Comparison of ENCODE assay signal across 18 cellular contexts in the genomic region with DNA sequence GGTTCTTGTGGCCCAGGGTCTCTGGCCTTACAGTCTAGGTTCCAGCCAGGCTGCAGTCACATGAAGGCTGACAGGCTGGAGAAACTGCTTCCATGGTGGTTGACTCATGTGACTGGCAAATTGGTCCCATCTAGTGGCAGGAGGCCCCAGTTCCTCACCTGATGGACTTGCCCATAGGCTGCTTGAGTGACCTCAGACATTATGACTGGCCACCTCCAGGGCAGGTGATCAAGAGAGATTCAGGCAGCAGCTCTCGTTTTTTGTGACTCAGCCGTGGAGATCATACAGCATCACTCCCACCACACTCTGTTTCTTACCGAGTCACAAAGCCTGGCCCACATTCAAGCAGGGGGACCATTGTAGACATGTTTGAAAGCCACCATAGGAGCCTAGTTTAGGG. TPM values are rescaled to one million over a fixed set of nuclear protein-coding genes. Genes with fewer than 3 reads are reported as not detected.
DNase-seq lines count a peak whose midpoint lies in the region; ATAC-seq and TF ChIP-seq lines count a peak whose summit lies in the region.
"Had no signal": no experiment of that assay in that cellular context is flagged by ENCODE, and none has a peak within 500 bp of the region (broad histone marks: within the 10 kb centered on the region; RNA-seq: fewer than 3 reads in every experiment).

No MANE protein-coding gene starts in this region.

- intact Hi-C loops in HCT116 (cut with micrococcal nuclease) (no loop called here), left ventricle myocardium superior (cut with micrococcal nuclease) (loop anchor here (5.0 kb wide), 1 partner anchor 282 kb away; no protein-coding TSS in a partner anchor)

- no peak overlapping the region for H3K27ac ChIP-seq in HCT116 (ENCODE audit: low read depth, low read length)
- H3K27ac ChIP-seq: A549, cardiac muscle cell, right atrium auricular region had no signal

- peak; percentile 51 for DNase-seq in activated CD4-positive, alpha-beta T cell treated with anti-CD3 and anti-CD28 coated beads for 48 hours
- no peak for DNase-seq in activated CD4-positive, alpha-beta T cell treated with anti-CD3 and anti-CD28 coated beads for 1 hour
- no peak for DNase-seq in HCT116 (ENCODE audit: low read depth, low spot score)
- DNase-seq in naive B cell: no peak
- DNase-seq in left ventricle myocardium superior: no peak
- DNase-seq: foreskin fibroblast; mesenchymal stem cell; NCI-H1930; NCI-H510A; stimulated activated CD4-positive, alpha-beta T cell treated with anti-CD3 and anti-CD28 coated beads, Interleukin-2, amount 100 ng/mL, for 24 hours; T1000 had no signal

- peaks cover 0 to 3% (median 0%) of the 10 kb centered on the region in 5 experiments for H3K9me3 Mint-ChIP-seq in brain
- no peaks in the 10 kb centered on the region for H3K9me3 Mint-ChIP-seq in naive B cell
- H3K9me3 Mint-ChIP-seq: type B pancreatic cell had no signal

- H3K4me1 Mint-ChIP-seq in brain (peaks cover 33% of the 10 kb centered on the region), naive B cell (peaks cover 0 to 20% (median 13%) of the 10 kb centered on the region in 3 donors)

- ATAC-seq in HCT116 (0 out of 2 replicates have a peak, but pooled peaks have one; percentile 28), naive B cell (ENCODE audit: low read depth in 2 of 2) (no peak), left ventricle myocardium superior (no peak), HG03439 (IDR thresholded peaks at IDR 0.05; ENCODE audit: unreplicated experiment) (no peak), GM18858 (IDR thresholded peaks at IDR 0.05; ENCODE audit: unreplicated experiment) (no peak)
- ATAC-seq: A549 had no signal

- H3K27me3 Mint-ChIP-seq in brain (no peaks in the 10 kb centered on the region), naive B cell (no peaks in the 10 kb centered on the region)
- H3K27me3 Mint-ChIP-seq: type B pancreatic cell had no signal

- TF ChIP-seq POLR2A in HCT116 (IDR thresholded peaks at IDR 0.05; ENCODE audit: borderline replicate concordance, extremely low read depth, insufficient read depth, insufficient read length): no peak

- no peak overlapping the region for H3K4me3 Mint-ChIP-seq in brain
- H3K4me3 Mint-ChIP-seq in naive B cell: no peak overlapping the region

- H3K4me3 ChIP-seq in HCT116 (replicated peaks in 1 of 2; ENCODE audit: low read depth in 1 of 2, low read length in 2 of 2): no peak overlapping the region
- H3K4me3 ChIP-seq: A549, cardiac muscle cell, right atrium auricular region had no signal

- no peak for TF ChIP-seq CTCF in HCT116 (IDR thresholded peaks at IDR 0.05 in 2 of 3, conservative IDR thresholded peaks at IDR 0.05 in 1 of 3; ENCODE audit: borderline replicate concordance in 1 of 3, insufficient read depth in 1 of 3, low read depth in 2 of 3, low read length in 2 of 3)
- TF ChIP-seq CTCF in brain (conservative IDR thresholded peaks at IDR 0.05): no peak

- peak overlapping the region in 4 of 5 experiments; percentile 62 to 89 (median 79) for H3K27ac Mint-ChIP-seq in brain
- H3K27ac Mint-ChIP-seq in naive B cell: peak overlapping the region; percentile 20 to 88 (median 58)
- H3K27ac Mint-ChIP-seq: type B pancreatic cell had no signal

- no peaks in the 10 kb centered on the region for H3K27me3 ChIP-seq in HCT116 (ENCODE audit: insufficient read depth, low read length)
- H3K27me3 ChIP-seq: cardiac muscle cell, right atrium auricular region had no signal

- H3K79me2 ChIP-seq in HCT116 (ENCODE audit: insufficient read depth, low read length): peaks cover 7% of the 10 kb centered on the region; the same call in 1 of the 2 replicates

- no peak for TF ChIP-seq RAD21 in HCT116 (IDR thresholded peaks at IDR 0.05; ENCODE audit: low read depth)

- H2AFZ ChIP-seq in HCT116 (ENCODE audit: low read depth, low read length, poor library complexity, severe bottlenecking): no peak overlapping the region

- H3K9ac ChIP-seq in HCT116 (ENCODE audit: low read length): no peak overlapping the region

- no TSS peak for BruUV-seq in HCT116 (replicated peaks; lab: Mats Ljungman, UMichigan)

- no peaks in the 10 kb centered on the region for H4K20me1 ChIP-seq in HCT116 (ENCODE audit: insufficient read depth)

- H3K4me2 ChIP-seq in HCT116 (ENCODE audit: low read length): no peak overlapping the region
- H3K4me2 ChIP-seq: A549 had no signal

- H3K9me3 ChIP-seq in HCT116 (ENCODE audit: control insufficient read depth in 1 of 2, insufficient read depth in 1 of 2, low read depth in 1 of 2, low read length in 2 of 2): no peaks in the 10 kb centered on the region
- H3K9me3 ChIP-seq: A549, right atrium auricular region had no signal

- peaks cover 11 to 15% of the 10 kb centered on the region in 2 experiments; a peak in 3 of 4 replicates for H3K36me3 ChIP-seq in HCT116 (ENCODE audit: control insufficient read depth in 1 of 2, insufficient read depth in 2 of 2, low read length in 2 of 2)

- POLR2A ChIA-PET in HCT116 (lab: Charles Lee): interaction anchor here (0.8 kb wide), 1 partner anchor 15 kb away, joined by 3 read pairs; no protein-coding TSS in a partner anchor

- H3K4me1 ChIP-seq in HCT116 (ENCODE audit: control insufficient read depth in 1 of 2, insufficient read depth in 2 of 2, low read length in 2 of 2): no peaks in the 10 kb centered on the region; a peak in 1 of 4 replicates

- H3K36me3 Mint-ChIP-seq in brain: peaks cover 83% of the 10 kb centered on the region
- H3K36me3 Mint-ChIP-seq in naive B cell: peaks cover 0 to 4% of the 10 kb centered on the region in 2 donors

- CTCF ChIA-PET in HCT116 (lab: Charles Lee): interaction anchor here (0.9 kb wide), 1 partner anchor 272 kb away, joined by 3 read pairs; no protein-coding TSS in a partner anchor

- H3K9me2 ChIP-seq in HCT116 (ENCODE audit: insufficient read depth): no peaks in the 10 kb centered on the region

- RAD21 ChIA-PET in HCT116 (lab: Charles Lee; ENCODE audit: low non-redundant PET in 1 of 2, low total read pairs in 2 of 2, uncharacterized antibody in 2 of 2, unreplicated experiment in 2 of 2): no interaction called here

TF ChIP-seq in HCT116, 20 proteins besides CTCF, POLR2A, EP300 and RAD21:
- TF ChIP-seq POLR2AphosphoS5 (IDR thresholded peaks at IDR 0.05; ENCODE audit: low read depth, low read length) (no peak), ELF1 (IDR thresholded peaks at IDR 0.05; ENCODE audit: borderline replicate concordance, low read depth) (no peak), YY1 (IDR thresholded peaks at IDR 0.05; ENCODE audit: extremely low read depth, insufficient replicate concordance, low read depth, low read length) (no peak)
- TF ChIP-seq, protein P1, sequence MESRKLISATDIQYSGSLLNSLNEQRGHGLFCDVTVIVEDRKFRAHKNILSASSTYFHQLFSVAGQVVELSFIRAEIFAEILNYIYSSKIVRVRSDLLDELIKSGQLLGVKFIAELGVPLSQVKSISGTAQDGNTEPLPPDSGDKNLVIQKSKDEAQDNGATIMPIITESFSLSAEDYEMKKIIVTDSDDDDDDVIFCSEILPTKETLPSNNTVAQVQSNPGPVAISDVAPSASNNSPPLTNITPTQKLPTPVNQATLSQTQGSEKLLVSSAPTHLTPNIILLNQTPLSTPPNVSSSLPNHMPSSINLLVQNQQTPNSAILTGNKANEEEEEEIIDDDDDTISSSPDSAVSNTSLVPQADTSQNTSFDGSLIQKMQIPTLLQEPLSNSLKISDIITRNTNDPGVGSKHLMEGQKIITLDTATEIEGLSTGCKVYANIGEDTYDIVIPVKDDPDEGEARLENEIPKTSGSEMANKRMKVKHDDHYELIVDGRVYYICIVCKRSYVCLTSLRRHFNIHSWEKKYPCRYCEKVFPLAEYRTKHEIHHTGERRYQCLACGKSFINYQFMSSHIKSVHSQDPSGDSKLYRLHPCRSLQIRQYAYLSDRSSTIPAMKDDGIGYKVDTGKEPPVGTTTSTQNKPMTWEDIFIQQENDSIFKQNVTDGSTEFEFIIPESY (IDR thresholded peaks at IDR 0.05; ENCODE audit: extremely low read depth, insufficient replicate concordance, low read length): no peak

RNA-seq across cellular contexts. Expression of a gene that starts 34.5 kb away (rescaled TPM):
- 22.7 TPM for total RNA-seq in HCT116 (2021; ENCODE audit: unreplicated experiment)
- 13.1 and 16.2 TPM in 2 replicates for polyA plus RNA-seq in HCT116 (2012)
- polyA plus RNA-seq in brain (ENCODE audit: insufficient read depth, low read depth, low replicate concordance): 22.3 TPM
- polyA plus RNA-seq in naive B cell (ENCODE audit: low read depth in 6 of 6): 10 to 100 TPM; 17.2 to 31.9 (median 24.0) TPM
- total RNA-seq in left ventricle myocardium superior: 14.1 TPM
